In genomic region chr14:97602438-97603117, GRCh38 we compare ENCODE assay signal across 1 cellular context.
TF ChIP-seq lines count a peak whose summit lies in the region.

No MANE protein-coding gene starts in this region.

TF ChIP-seq in HepG2, 621 proteins besides CTCF, POLR2A, EP300 and RAD21 (continued from another document):
- no peak for TF ChIP-seq ARID3A (IDR thresholded peaks at IDR 0.05; ENCODE audit: low read depth, low read length)
- no peak for TF ChIP-seq IRF9 (CRISPR knock-in tag; IDR thresholded peaks at IDR 0.05; ENCODE audit: borderline replicate concordance)
- TF ChIP-seq ZBTB26 (CRISPR knock-in tag; IDR thresholded peaks at IDR 0.05; ENCODE audit: borderline replicate concordance) = no peak
- TF ChIP-seq ZSCAN29 (CRISPR knock-in tag; conservative IDR thresholded peaks at IDR 0.05) = no peak
